In the genomic region with DNA sequence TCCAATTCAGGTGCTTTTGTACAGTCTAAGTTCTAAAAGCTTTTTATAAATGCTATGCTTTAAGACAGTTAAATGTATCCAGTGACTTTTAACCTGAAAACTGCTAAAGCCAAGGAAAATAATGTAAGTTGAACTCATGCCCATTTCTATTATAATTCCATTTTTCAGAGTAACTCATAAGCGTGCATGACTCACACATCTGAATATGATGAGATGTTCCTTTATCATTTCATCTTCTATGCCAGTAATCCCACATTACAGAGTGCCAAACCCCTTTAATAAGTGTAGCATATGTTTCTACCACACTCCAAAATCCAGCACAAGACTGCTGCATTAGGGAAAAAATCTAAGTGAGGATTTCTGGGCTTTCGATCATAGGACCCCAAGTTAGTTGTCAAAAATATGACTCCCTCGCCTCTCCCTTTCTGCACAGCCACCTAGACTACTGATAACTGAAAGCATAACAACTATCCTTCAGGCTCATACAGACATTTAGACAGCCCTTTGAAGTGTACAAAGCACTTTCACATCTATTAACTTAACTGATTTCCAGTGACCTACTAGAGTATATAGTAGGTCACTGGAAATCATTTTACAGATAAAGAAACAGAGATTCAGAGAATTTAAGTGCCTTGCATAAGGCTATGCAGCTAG, we compare ENCODE assay signal across 13 cellular contexts. TPM values are rescaled to one million over a fixed set of nuclear protein-coding genes. Genes with fewer than 3 reads are reported as not detected.
DNase-seq lines count a peak whose midpoint lies in the region; TF ChIP-seq lines count a peak whose summit lies in the region.
"Had no signal": no experiment of that assay in that cellular context is flagged by ENCODE, and none has a peak within 500 bp of the region (broad histone marks: within the 10 kb centered on the region; RNA-seq: fewer than 3 reads in every experiment).

No MANE protein-coding gene starts in this region.

- intact Hi-C loops in MCF 10A (cut with micrococcal nuclease) (loop anchor here (2.0 kb wide), 1 partner anchor 14 kb away; no protein-coding TSS in a partner anchor), breast epithelium (cut with DNase I; ENCODE audit: low total_unique reads) (no loop called here)

- no peak overlapping the region for H3K4me2 ChIP-seq in neural progenitor cell

- no peak for TF ChIP-seq POLR2A in breast epithelium (IDR thresholded peaks at IDR 0.05)

- H4K20me1 ChIP-seq in neural progenitor cell (ENCODE audit: low read depth) = no peaks in the 10 kb centered on the region

- H3K27me3 ChIP-seq in breast epithelium = no peaks in the 10 kb centered on the region
- H3K27me3 ChIP-seq in neural progenitor cell = no peaks in the 10 kb centered on the region
- H3K27me3 ChIP-seq: pancreas had no signal

- H3K4me1 ChIP-seq in breast epithelium = peaks cover 0 to 19% of the 10 kb centered on the region in 2 donors
- H3K4me1 ChIP-seq in neural progenitor cell = no peaks in the 10 kb centered on the region

- DNase-seq in MCF 10A (ENCODE audit: unreplicated experiment) (peak; percentile 74), breast epithelium (ENCODE audit: low spot score in 2 of 2) (no peak), amniotic epithelial cell (ENCODE audit: low read depth) (peak; percentile 77), glomerular visceral epithelial cell (ENCODE audit: extremely low spot score) (peak; percentile 25), NK-92 (lab: John Stamatoyannopoulos, UW; ENCODE audit: unreplicated experiment) (no peak), UCSD-AML1 (lab: John Stamatoyannopoulos, UW; ENCODE audit: unreplicated experiment) (no peak), neural progenitor cell (ENCODE audit: low spot score) (no peak), NCI-H2107 treated with DMSO at 0.1 percent for 48 hours (lab: John Stamatoyannopoulos, UW; ENCODE audit: unreplicated experiment) (no peak)
- DNase-seq: activated effector memory CD4-positive, alpha-beta T cell treated with Interleukin-2 at 50 U/mL for 16 hours; H9; kidney; pancreas; stimulated activated CD4-positive, alpha-beta T cell treated with anti-CD3 and anti-CD28 coated beads, Interleukin-4, amount 100 ng/mL, for 24 hours had no signal

- H3K79me2 ChIP-seq in neural progenitor cell (ENCODE audit: low read depth) = no peaks in the 10 kb centered on the region

- H2AFZ ChIP-seq in neural progenitor cell (replicated peaks) = no peak overlapping the region

- H3K9me3 ChIP-seq in breast epithelium (no peaks in the 10 kb centered on the region), neural progenitor cell (ENCODE audit: low read depth) (no peaks in the 10 kb centered on the region)
- H3K9me3 ChIP-seq: pancreas had no signal

- H3K27me3 Mint-ChIP-seq in MCF 10A (ENCODE audit: insufficient read depth, unreplicated experiment) = no peaks in the 10 kb centered on the region
- peaks cover 2% of the 10 kb centered on the region for H3K27me3 Mint-ChIP-seq in neural progenitor cell (ENCODE audit: insufficient read depth, low read depth)

- H3K9me3 Mint-ChIP-seq in MCF 10A (ENCODE audit: unreplicated experiment) (no peaks in the 10 kb centered on the region), neural progenitor cell (peaks cover 2% of the 10 kb centered on the region)
- H3K9me3 Mint-ChIP-seq: H9 had no signal

- no peak overlapping the region for H3K27ac Mint-ChIP-seq in MCF 10A (ENCODE audit: low read depth, unreplicated experiment)
- no peak overlapping the region for H3K27ac Mint-ChIP-seq in neural progenitor cell

- H3K36me3 ChIP-seq in breast epithelium (no peaks in the 10 kb centered on the region), neural progenitor cell (no peaks in the 10 kb centered on the region)
- H3K36me3 ChIP-seq: pancreas had no signal

- CTCF ChIA-PET in MCF 10A (lab: Yijun Ruan, JAX) = interaction anchor here (0.8 to 1.3 kb wide), 4 partner anchors 13 to 26 kb away, joined by 3 read pairs; no protein-coding TSS in a partner anchor

- H3K4me1 Mint-ChIP-seq in MCF 10A (ENCODE audit: insufficient read depth, unreplicated experiment) = peaks cover 44% of the 10 kb centered on the region
- peaks cover 13% of the 10 kb centered on the region for H3K4me1 Mint-ChIP-seq in neural progenitor cell

- H3K4me3 ChIP-seq in breast epithelium (no peak overlapping the region), neural progenitor cell (no peak overlapping the region)
- H3K4me3 ChIP-seq: pancreas had no signal

- peaks cover 6% of the 10 kb centered on the region for H3K36me3 Mint-ChIP-seq in MCF 10A (ENCODE audit: insufficient read depth, unreplicated experiment)
- no peaks in the 10 kb centered on the region for H3K36me3 Mint-ChIP-seq in neural progenitor cell

- no TSS peak for BruUV-seq in MCF 10A (replicated peaks; lab: Mats Ljungman, UMichigan)

- POLR2A ChIA-PET in MCF 10A (lab: Yijun Ruan, JAX) = interaction anchor here (1.1 to 6.4 kb wide), 6 partner anchors 10 to 31 kb away, joined by 3 to 37 read pairs (median 6); no protein-coding TSS in a partner anchor

- no peak for TF ChIP-seq CTCF in MCF 10A (IDR thresholded peaks at IDR 0.05; ENCODE audit: unreplicated experiment)
- TF ChIP-seq CTCF in breast epithelium (IDR thresholded peaks at IDR 0.05) = no peak
- TF ChIP-seq CTCF in neural progenitor cell (IDR thresholded peaks at IDR 0.05) = no peak

- H3F3A ChIP-seq in neural progenitor cell (ENCODE audit: low read depth) = no peaks in the 10 kb centered on the region

- H3K4me3 Mint-ChIP-seq in MCF 10A (ENCODE audit: unreplicated experiment) (no peak overlapping the region), neural progenitor cell (no peak overlapping the region)
- H3K4me3 Mint-ChIP-seq: H9 had no signal

- no peak overlapping the region for H3K9ac ChIP-seq in neural progenitor cell

- peak overlapping the region in 1 of 2 donors; percentile 25 for H3K27ac ChIP-seq in breast epithelium
- H3K27ac ChIP-seq in neural progenitor cell = no peak overlapping the region
- H3K27ac ChIP-seq: pancreas had no signal

RNA-seq across cellular contexts. Expression of a gene that starts 45.3 kb away (rescaled TPM):
- total RNA-seq in MCF 10A (2022) (73.1 and 80.0 TPM in 2 replicates), breast epithelium (100 to 1,000 TPM; 179 to 258 (median 196) TPM), neural progenitor cell (ENCODE audit: low replicate concordance) (5.0 and 6.5 TPM in 2 replicates)

Comparison
In these comparisons a context has a peak if more than half of its experiments do, and no peak if none do; other contexts are left out.
1. DNase-seq: peak in MCF 10A (single experiment), amniotic epithelial cell (single experiment) and glomerular visceral epithelial cell (single experiment); none in breast epithelium (0 of 2), NK-92 (single experiment), UCSD-AML1 (single experiment), neural progenitor cell (single experiment) and NCI-H2107 treated with DMSO at 0.1 percent for 48 hours (single experiment).